8 cellular contexts compared by ENCODE assay signal in genomic region chr3:129383292-129383860, GRCh38. TPM values are rescaled to one million over a fixed set of nuclear protein-coding genes. Genes with fewer than 3 reads are reported as not detected.
DNase-seq lines count a peak whose midpoint lies in the region; ATAC-seq and TF ChIP-seq lines count a peak whose summit lies in the region.

No MANE protein-coding gene starts in this region.

- ATAC-seq in GM21786 (IDR thresholded peaks at IDR 0.05; ENCODE audit: unreplicated experiment) (peak; percentile 76), RWPE2 (ENCODE audit: low read depth) (peak; percentile 94), left cardiac atrium (peak; percentile 87 to 94), HG03469 (IDR thresholded peaks at IDR 0.05; ENCODE audit: unreplicated experiment) (no peak)
- peak; percentile 97 for ATAC-seq in activated naive CD8-positive, alpha-beta T cell treated with anti-CD3 and anti-CD28 coated beads, Interleukin-2, amount 50 U/mL, for 24 hours

- H3K36me3 ChIP-seq in RWPE2 (ENCODE audit: low read depth) = peaks cover 4% of the 10 kb centered on the region

- peak; percentile 82 for TF ChIP-seq CTCF in RWPE2 (IDR thresholded peaks at IDR 0.05; ENCODE audit: poor library complexity, severe bottlenecking)

- no peaks in the 10 kb centered on the region for H3K4me1 Mint-ChIP-seq in activated naive CD8-positive, alpha-beta T cell treated with anti-CD3 and anti-CD28 coated beads, Interleukin-2, amount 50 U/mL, for 24 hours

- H3K27me3 ChIP-seq in RWPE2 (ENCODE audit: insufficient read depth, poor library complexity, severe bottlenecking) = no peaks in the 10 kb centered on the region

- intact Hi-C loops in left cardiac atrium (cut with DNase I) = loop anchor here in 1 of 2 donors (10.0 kb wide), 1 partner anchor 51 kb away; the partner anchor contains the start of gene MBD4

- H3K4me3 ChIP-seq in RWPE2 (ENCODE audit: severe bottlenecking) = no peak overlapping the region

- no peak overlapping the region for H3K27ac Mint-ChIP-seq in activated naive CD8-positive, alpha-beta T cell treated with anti-CD3 and anti-CD28 coated beads, Interleukin-2, amount 50 U/mL, for 24 hours

- H3K27me3 Mint-ChIP-seq in activated naive CD8-positive, alpha-beta T cell treated with anti-CD3 and anti-CD28 coated beads, Interleukin-2, amount 50 U/mL, for 24 hours = no peaks in the 10 kb centered on the region

- H3K36me3 Mint-ChIP-seq in activated naive CD8-positive, alpha-beta T cell treated with anti-CD3 and anti-CD28 coated beads, Interleukin-2, amount 50 U/mL, for 24 hours (ENCODE audit: low read depth) = peaks cover 17% of the 10 kb centered on the region

- no peaks in the 10 kb centered on the region for H3K9me3 Mint-ChIP-seq in activated naive CD8-positive, alpha-beta T cell treated with anti-CD3 and anti-CD28 coated beads, Interleukin-2, amount 50 U/mL, for 24 hours

- H3K4me1 ChIP-seq in RWPE2 (ENCODE audit: insufficient read depth, poor library complexity, severe bottlenecking) = no peaks in the 10 kb centered on the region

- no peaks in the 10 kb centered on the region for H3K9me3 ChIP-seq in RWPE2 (ENCODE audit: severe bottlenecking)

- DNase-seq in ELF-1 (ENCODE audit: low read depth, low spot score) = peak; percentile 78
- DNase-seq in M059J (ENCODE audit: low read depth) = peak; percentile 80
- DNase-seq in RWPE2 (ENCODE audit: low spot score) = no peak
- peak; percentile 51 for DNase-seq in activated naive CD8-positive, alpha-beta T cell treated with anti-CD3 and anti-CD28 coated beads, Interleukin-2, amount 50 U/mL, for 24 hours
- DNase-seq in left cardiac atrium = peak; percentile 62
- peak; percentile 36 for DNase-seq in renal cortical epithelial cell (ENCODE audit: low read depth)

- H3K4me3 Mint-ChIP-seq in activated naive CD8-positive, alpha-beta T cell treated with anti-CD3 and anti-CD28 coated beads, Interleukin-2, amount 50 U/mL, for 24 hours = no peak overlapping the region

- H3K27ac ChIP-seq in RWPE2 (ENCODE audit: poor library complexity, severe bottlenecking) = no peak overlapping the region

RNA-seq across cellular contexts. Expression of gene EFCAB12, which starts 45.1 kb away (rescaled TPM):
- total RNA-seq in M059J (2014; rRNA removed; shearing (Covaris generic)) = not detected in 2 replicates
- under 1 TPM; 0.32 to 0.37 TPM for total RNA-seq in left cardiac atrium
- total RNA-seq in renal cortical epithelial cell = 0.50 TPM in 1 of 2 replicates, not detected in the other

RNA-seq across cellular contexts. Expression of gene MBD4, which starts 56.4 kb away (rescaled TPM):
- total RNA-seq in M059J (2014; rRNA removed; shearing (Covaris generic)) = 43.2 and 48.2 TPM in 2 replicates
- total RNA-seq in left cardiac atrium (10 to 100 TPM; 18.7 to 48.9 TPM), renal cortical epithelial cell (20.8 and 34.7 TPM in 2 replicates)

RNA-seq across cellular contexts. Expression of gene IFT122, which starts 56.6 kb away (rescaled TPM):
- 8.5 and 14.7 TPM in 2 replicates for total RNA-seq in M059J (2014; rRNA removed; shearing (Covaris generic))
- total RNA-seq in left cardiac atrium (10 to 100 TPM; 20.2 to 43.4 TPM), renal cortical epithelial cell (13.2 and 32.8 TPM in 2 replicates)
